Comparison of ENCODE assay signal across 28 cellular contexts in the genomic region with DNA sequence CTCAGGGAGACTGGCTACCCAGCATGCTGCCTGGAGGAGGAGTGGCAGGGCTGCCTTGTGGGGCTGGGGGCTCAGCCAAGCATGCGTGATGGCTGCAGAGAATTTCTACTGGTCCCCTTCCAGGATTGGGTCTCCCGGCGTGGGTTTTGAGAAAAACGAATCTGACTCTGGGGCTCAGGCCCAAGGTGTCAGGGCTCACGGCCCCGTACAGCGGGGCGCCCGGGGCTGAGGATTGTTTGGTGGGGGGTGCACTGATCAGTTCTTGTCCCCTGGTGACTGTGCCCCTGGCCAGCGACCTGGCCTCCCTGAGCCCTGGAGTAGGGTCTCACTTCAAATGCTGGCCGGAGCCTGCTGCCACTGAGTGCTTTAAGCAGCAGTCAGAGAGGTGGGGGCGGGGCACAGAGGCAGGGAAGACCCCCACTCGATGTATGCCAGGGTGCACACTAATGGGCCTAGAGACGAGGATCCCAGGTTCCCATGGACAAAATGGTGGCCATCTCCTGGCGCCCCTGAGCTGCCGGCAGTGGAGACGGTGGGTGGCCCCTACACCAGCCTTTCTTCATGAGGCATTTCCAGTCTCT. TPM values are rescaled to one million over a fixed set of nuclear protein-coding genes. Genes with fewer than 3 reads are reported as not detected.
DNase-seq lines count a peak whose midpoint lies in the region; ATAC-seq and TF ChIP-seq lines count a peak whose summit lies in the region.
"Had no signal": no experiment of that assay in that cellular context is flagged by ENCODE, and none has a peak within 500 bp of the region (broad histone marks: within the 10 kb centered on the region; RNA-seq: fewer than 3 reads in every experiment).

No MANE protein-coding gene starts in this region.

- H2BK20ac ChIP-seq in IMR-90 (ENCODE audit: low read depth, low read length), result no peak overlapping the region

- CTCF ChIA-PET in IMR-90 (lab: Yijun Ruan, JAX), result no interaction called here

- WGBS in IMR-90 (ENCODE audit: extremely low coverage in 2 of 2, insufficient read length in 1 of 2), 2 experiments, result 79% methylated on average over 5 of the region's 17 CpGs; no CpG with 5 or more reads in 1 of the 2 experiments
- WGBS in esophagus squamous epithelium, 2 donors, result 95% methylated on average over 4 of the region's 17 CpGs; no CpG with 5 or more reads in 1 of the 2 donors
- WGBS in mesenchymal stem cell, result 92% methylated on average over 17 of the region's 17 CpGs
- 85 to 94% (median 88%) methylated on average over 14 to 17 of the region's 17 CpGs for WGBS in spleen, 5 donors
- 95% methylated on average over 17 of the region's 17 CpGs for WGBS in smooth muscle cell (ENCODE audit: low lambda C conversion rate)

- no peak overlapping the region for H3K4me3 ChIP-seq in IMR-90 (ENCODE audit: insufficient read depth, low read depth, low read length)
- H3K4me3 ChIP-seq in esophagus squamous epithelium, result no peak overlapping the region
- no peak overlapping the region for H3K4me3 ChIP-seq in mesenchymal stem cell (ENCODE audit: insufficient read depth in 1 of 2, low read depth in 1 of 2, low read length in 2 of 2)
- H3K4me3 ChIP-seq in spleen, result no peak overlapping the region
- no peak overlapping the region for H3K4me3 ChIP-seq in smooth muscle cell
- H3K4me3 ChIP-seq: hepatocyte, mucosa of descending colon, prostate gland, suprapubic skin had no signal

- no peak overlapping the region for H3K9ac ChIP-seq in IMR-90 (ENCODE audit: low read depth, low read length)
- H3K9ac ChIP-seq in mesenchymal stem cell (ENCODE audit: low read length), result no peak overlapping the region
- no peak overlapping the region for H3K9ac ChIP-seq in smooth muscle cell (ENCODE audit: low read depth)

- H3K27ac ChIP-seq in IMR-90 (ENCODE audit: insufficient read depth, low read length), result no peak overlapping the region
- H3K27ac ChIP-seq in esophagus squamous epithelium, result peak overlapping the region in 3 of 4 donors; percentile 74 to 85 (median 77)
- no peak overlapping the region for H3K27ac ChIP-seq in mesenchymal stem cell (ENCODE audit: low read length, poor library complexity, severe bottlenecking)
- no peak overlapping the region for H3K27ac ChIP-seq in spleen
- no peak overlapping the region for H3K27ac ChIP-seq in smooth muscle cell (ENCODE audit: low read depth)
- H3K27ac ChIP-seq: hepatocyte, RWPE1, suprapubic skin had no signal

- intact Hi-C loops in IMR-90 (cut with micrococcal nuclease) (no loop called here), esophagus squamous epithelium (cut with DNase I) (no loop called here), spleen (cut with DNase I; ENCODE audit: low total_unique reads) (no loop called here)

- H3K36me3 ChIP-seq in IMR-90 (ENCODE audit: control insufficient read depth, insufficient read depth, low read length), result no peaks in the 10 kb centered on the region
- H3K36me3 ChIP-seq in esophagus squamous epithelium, result no peaks in the 10 kb centered on the region
- H3K36me3 ChIP-seq in mesenchymal stem cell (ENCODE audit: control insufficient read depth in 1 of 2, insufficient read depth in 2 of 2, low read depth in 1 of 2, low read length in 2 of 2), result peaks cover 0 to 3% of the 10 kb centered on the region in 2 experiments
- no peaks in the 10 kb centered on the region for H3K36me3 ChIP-seq in spleen
- no peaks in the 10 kb centered on the region for H3K36me3 ChIP-seq in smooth muscle cell (ENCODE audit: low read depth)
- H3K36me3 ChIP-seq: prostate gland, suprapubic skin had no signal

- DNase-seq in IMR-90, result no peak
- DNase-seq in esophagus squamous epithelium (lab: John Stamatoyannopoulos, UW), result no peak
- no peak for DNase-seq in mesenchymal stem cell
- DNase-seq in spleen, result peak; percentile 60
- no peak for DNase-seq in DMS153 treated with DMSO at 0.1 percent for 48 hours (lab: John Stamatoyannopoulos, UW; ENCODE audit: unreplicated experiment)
- no peak for DNase-seq in smooth muscle cell (lab: John Stamatoyannopoulos, UW; ENCODE audit: unreplicated experiment)
- DNase-seq: activated B cell treated with CpG ODN at 0.5 μM for 24 hours; activated CD4-positive, alpha-beta T cell treated with anti-CD3 and anti-CD28 coated beads, Interleukin-2, amount 50 U/mL, for 48 hours; activated CD8-positive, alpha-beta memory T cell treated with anti-CD3 and anti-CD28 coated beads, Interleukin-2, amount 50 U/mL, for 4 hours; CD4-positive, CD25-positive, alpha-beta regulatory T cell; DMS 273 treated with DMSO at 0.1 percent for 48 hours; effector CD4-positive, alpha-beta T cell; NCI-H1105 treated with DMSO at 0.1 percent for 48 hours; NCI-H2029; NCI-H226; NCI-H82; nephron progenitor cell; stimulated activated CD4-positive, alpha-beta T cell treated with anti-CD3 and anti-CD28 coated beads, Interleukin-2, amount 100 ng/mL, for 48 hours had no signal

- H2AK9ac ChIP-seq in IMR-90 (replicated peaks; ENCODE audit: low read depth, low read length, poor library complexity), result no peak overlapping the region

- ATAC-seq in IMR-90 (ENCODE audit: low read depth), result no peak
- no peak for ATAC-seq in HG03469 (IDR thresholded peaks at IDR 0.05; ENCODE audit: unreplicated experiment)
- ATAC-seq: mucosa of descending colon; stimulated activated effector memory CD8-positive, alpha-beta T cell treated with anti-CD3 and anti-CD28 coated beads, Interleukin-12 subunit alpha, Interleukin-12 subunit beta, amount 100 ng/mL, for 72 hours had no signal

- peaks cover 2% of the 10 kb centered on the region for H3K27me3 ChIP-seq in IMR-90 (ENCODE audit: control insufficient read depth, insufficient read depth, low read length)
- H3K27me3 ChIP-seq in esophagus squamous epithelium, result no peaks in the 10 kb centered on the region
- peaks cover 0 to 8% of the 10 kb centered on the region in 2 experiments for H3K27me3 ChIP-seq in mesenchymal stem cell (ENCODE audit: control insufficient read depth in 1 of 2, insufficient read depth in 1 of 2, low read length in 2 of 2)
- no peaks in the 10 kb centered on the region for H3K27me3 ChIP-seq in spleen (replicated peaks in 1 of 7)
- H3K27me3 ChIP-seq in smooth muscle cell (ENCODE audit: low read depth), result no peaks in the 10 kb centered on the region
- H3K27me3 ChIP-seq: hepatocyte, suprapubic skin had no signal

- peaks cover 11% of the 10 kb centered on the region; the same call in 1 of the 2 replicates for H3K9me1 ChIP-seq in IMR-90 (ENCODE audit: insufficient read depth, low read length)

- H3K23ac ChIP-seq in IMR-90 (ENCODE audit: low read depth, low read length) (no peak overlapping the region), mesenchymal stem cell (ENCODE audit: low read length in 2 of 2) (no peak overlapping the region)

- TF ChIP-seq POLR2A in IMR-90 (IDR thresholded peaks at IDR 0.05; ENCODE audit: low read depth, low read length) (no peak), esophagus squamous epithelium (IDR thresholded peaks at IDR 0.05) (no peak), spleen (IDR thresholded peaks at IDR 0.05) (no peak)

- H3K79me2 ChIP-seq in smooth muscle cell (ENCODE audit: low read depth), result no peaks in the 10 kb centered on the region
- H3K79me2 ChIP-seq: hepatocyte had no signal

- peaks cover 3% of the 10 kb centered on the region for H3K9me3 ChIP-seq in IMR-90 (ENCODE audit: control insufficient read depth, insufficient read depth, low read length)
- peaks cover 0 to 10% (median 0%) of the 10 kb centered on the region in 3 donors for H3K9me3 ChIP-seq in esophagus squamous epithelium
- H3K9me3 ChIP-seq in mesenchymal stem cell (ENCODE audit: control insufficient read depth, low read length), result peaks cover 4% of the 10 kb centered on the region
- peaks cover 0 to 11% (median 7%) of the 10 kb centered on the region in 8 donors for H3K9me3 ChIP-seq in spleen
- no peaks in the 10 kb centered on the region for H3K9me3 ChIP-seq in smooth muscle cell (replicated peaks; ENCODE audit: low read depth)
- H3K9me3 ChIP-seq: mucosa of descending colon, prostate gland, suprapubic skin had no signal

- no peaks in the 10 kb centered on the region for H4K20me1 ChIP-seq in IMR-90 (ENCODE audit: insufficient read depth, low read length)
- H4K20me1 ChIP-seq in smooth muscle cell (ENCODE audit: low read depth), result no peaks in the 10 kb centered on the region

- H2BK15ac ChIP-seq in IMR-90 (ENCODE audit: low read depth, low read length) (0 out of 3 replicates have a peak overlapping the region, but pooled peaks have one; percentile 80), mesenchymal stem cell (ENCODE audit: low read depth, poor library complexity, severe bottlenecking) (peak overlapping the region; percentile 21)

- no peak overlapping the region for H2BK120ac ChIP-seq in IMR-90 (ENCODE audit: low read depth, low read length)
- no peak overlapping the region for H2BK120ac ChIP-seq in mesenchymal stem cell (ENCODE audit: low read depth, low read length)

- dilution Hi-C loops in IMR-90 (cut with HindIII; ENCODE audit: low sequenced_read_pairs, unreplicated experiment), result no loop called here

- H3K4me1 ChIP-seq in IMR-90 (ENCODE audit: control insufficient read depth, insufficient read depth, low read length) (peaks cover 18% of the 10 kb centered on the region), esophagus squamous epithelium (peaks cover 13 to 56% (median 20%) of the 10 kb centered on the region in 3 donors), mesenchymal stem cell (ENCODE audit: control insufficient read depth, insufficient read depth, low read depth, low read length) (peaks cover 16% of the 10 kb centered on the region), spleen (peaks cover 0 to 14% (median 8%) of the 10 kb centered on the region in 6 donors), smooth muscle cell (ENCODE audit: low read depth) (no peaks in the 10 kb centered on the region)

- no peak for TF ChIP-seq CTCF in IMR-90 (conservative IDR thresholded peaks at IDR 0.05; ENCODE audit: low read depth, low read length)
- no peak for TF ChIP-seq CTCF in esophagus squamous epithelium (IDR thresholded peaks at IDR 0.05)
- no peak for TF ChIP-seq CTCF in spleen (IDR thresholded peaks at IDR 0.05 in 8 of 11, conservative IDR thresholded peaks at IDR 0.05 in 3 of 11)
- no peak for TF ChIP-seq CTCF in smooth muscle cell (IDR thresholded peaks at IDR 0.05; ENCODE audit: borderline replicate concordance, insufficient read depth, poor library complexity, severe bottlenecking)

- no peak overlapping the region; the same call in 1 of the 2 replicates for H4K91ac ChIP-seq in IMR-90 (ENCODE audit: insufficient read depth, low read depth, low read length)
- H4K91ac ChIP-seq in mesenchymal stem cell (ENCODE audit: low read length), result peak overlapping the region; percentile 55

- H3K79me1 ChIP-seq in IMR-90 (ENCODE audit: low read depth in 1 of 2, low read length in 2 of 2) (no peaks in the 10 kb centered on the region), mesenchymal stem cell (replicated peaks; ENCODE audit: low read length, poor library complexity, severe bottlenecking) (no peaks in the 10 kb centered on the region)

- H2AK5ac ChIP-seq in IMR-90 (ENCODE audit: low read depth, low read length), result peak overlapping the region; percentile 51; the same call in 1 of the 2 replicates
- H2AK5ac ChIP-seq in mesenchymal stem cell (ENCODE audit: low read length, severe bottlenecking), result no peak overlapping the region

- in situ Hi-C loops in IMR-90 (cut with MboI; ENCODE audit: low sequenced_read_pairs), result no loop called here

- POLR2A ChIA-PET in IMR-90 (lab: Charles Lee; ENCODE audit: unreplicated experiment), result no interaction called here

- peak overlapping the region; percentile 38 to 60 for H2BK12ac ChIP-seq in mesenchymal stem cell (ENCODE audit: low read length in 2 of 2)

- no TSS peak for BruUV-seq in IMR-90 (replicated peaks; lab: Mats Ljungman, UMichigan)

- TF ChIP-seq RAD21 in IMR-90 (IDR thresholded peaks at IDR 0.05; ENCODE audit: low read length), result no peak

- no peak overlapping the region for H3K56ac ChIP-seq in IMR-90 (ENCODE audit: extremely low read depth, insufficient read depth, low read length)

- H2BK5ac ChIP-seq in IMR-90 (ENCODE audit: low read depth, low read length, poor library complexity, severe bottlenecking) (no peak overlapping the region), mesenchymal stem cell (ENCODE audit: low read depth, low read length, poor library complexity, severe bottlenecking) (no peak overlapping the region)

- no peak overlapping the region for H2AFZ ChIP-seq in IMR-90 (replicated peaks; ENCODE audit: low read length, poor library complexity)
- H2AFZ ChIP-seq in mesenchymal stem cell (ENCODE audit: low read depth, low read length), result no peak overlapping the region
- no peak overlapping the region for H2AFZ ChIP-seq in smooth muscle cell (ENCODE audit: low read depth)
- H2AFZ ChIP-seq: hepatocyte had no signal

- H4K5ac ChIP-seq in IMR-90 (ENCODE audit: low read depth, low read length), result no peak overlapping the region

- H3K4me2 ChIP-seq in IMR-90 (ENCODE audit: low read depth, low read length) (no peak overlapping the region), mesenchymal stem cell (ENCODE audit: low read length, poor library complexity, severe bottlenecking) (no peak overlapping the region), smooth muscle cell (no peak overlapping the region)
- H3K4me2 ChIP-seq: hepatocyte had no signal

- H3K18ac ChIP-seq in IMR-90 (ENCODE audit: low read depth, low read length) (no peak overlapping the region), mesenchymal stem cell (ENCODE audit: low read depth in 1 of 2, low read length in 2 of 2) (peak overlapping the region in 1 of 2 experiments; percentile 29)

- H4K8ac ChIP-seq in IMR-90 (ENCODE audit: low read depth in 2 of 2, low read length in 2 of 2) (no peak overlapping the region), mesenchymal stem cell (ENCODE audit: low read length) (peak overlapping the region; percentile 38)

- H3K14ac ChIP-seq in IMR-90 (replicated peaks; ENCODE audit: low read depth, low read length) (no peak overlapping the region), mesenchymal stem cell (ENCODE audit: low read length in 2 of 2) (no peak overlapping the region)

- no peak overlapping the region for H3K4ac ChIP-seq in IMR-90 (ENCODE audit: low read depth, low read length)
- H3K4ac ChIP-seq in mesenchymal stem cell (ENCODE audit: low read depth in 1 of 2, low read length in 2 of 2), result peak overlapping the region in 1 of 2 experiments; percentile 7

- no peaks in the 10 kb centered on the region for H3F3A ChIP-seq in smooth muscle cell (ENCODE audit: low read depth)

RNA-seq across cellular contexts. Expression of gene RNU6ATAC, which starts 45.5 kb away (rescaled TPM):
- total RNA-seq in IMR-90 (2012; rRNA removed), result under 0.01 TPM in 1 of 2 replicates, not detected in the other
- not detected in 2 replicates for polyA plus RNA-seq in IMR-90 (2012; rRNA removed)
- not detected in 2 replicates for polyA plus RNA-seq in IMR-90 (2012; cell fraction: cytosol; rRNA removed)
- not detected in 2 replicates for polyA plus RNA-seq in IMR-90 (2012; cell fraction: nucleus; rRNA removed; ENCODE audit: low replicate concordance)
- total RNA-seq in esophagus squamous epithelium, result not detected
- not detected for polyA plus RNA-seq in mesenchymal stem cell (2013, experiment 1 of 2)
- not detected for polyA plus RNA-seq in mesenchymal stem cell (2013, experiment 2 of 2)
- total RNA-seq in spleen, result 100 to 1,000 TPM in 4 of 7 donors, not detected in 3; 223 to 404 (median 271) TPM
- not detected for polyA plus RNA-seq in spleen
- not detected in 2 replicates for total RNA-seq in smooth muscle cell
- not detected in 2 replicates for polyA plus RNA-seq in smooth muscle cell
- total RNA-seq: fibroblast of villous mesenchyme, hepatocyte, lower leg skin, prostate gland, suprapubic skin had no signal
- polyA plus RNA-seq: AG04450; CD4-positive, CD25-positive, alpha-beta regulatory T cell; hepatocyte had no signal

Comparison
In these comparisons a context has a peak if more than half of its experiments do, and no peak if none do; other contexts are left out.
1. H3K27ac ChIP-seq: peak in esophagus squamous epithelium (3 of 4); none in IMR-90 (single experiment), mesenchymal stem cell (single experiment), spleen (0 of 8) and smooth muscle cell (single experiment).